Comparison of ENCODE assay signal across 11 cellular contexts in genomic region chr5:117131048-117131679, GRCh38.
DNase-seq lines count a peak whose midpoint lies in the region; ATAC-seq and TF ChIP-seq lines count a peak whose summit lies in the region.
"Had no signal": no experiment of that assay in that cellular context is flagged by ENCODE, and none has a peak within 500 bp of the region (broad histone marks: within the 10 kb centered on the region; RNA-seq: fewer than 3 reads in every experiment).

No MANE protein-coding gene starts in this region.

- ATAC-seq in GM18498 (IDR thresholded peaks at IDR 0.05; ENCODE audit: unreplicated experiment): peak; percentile 98
- ATAC-seq in GM21390 (IDR thresholded peaks at IDR 0.05; ENCODE audit: unreplicated experiment): peak; percentile 82
- ATAC-seq in HG03097 (IDR thresholded peaks at IDR 0.05; ENCODE audit: low FRiP score, unreplicated experiment): peak; percentile 81
- ATAC-seq in heart right ventricle: no peak
- ATAC-seq: activated T-cell treated with anti-CD3 and anti-CD28 coated beads, Interleukin-2, amount 50 U/mL, for 4 hours had no signal

- no peaks in the 10 kb centered on the region for H3K27me3 ChIP-seq in heart right ventricle
- no peaks in the 10 kb centered on the region for H3K27me3 ChIP-seq in testis
- H3K27me3 ChIP-seq: colonic mucosa had no signal

- H3K9me3 ChIP-seq in heart right ventricle (peaks cover 0 to 7% (median 0%) of the 10 kb centered on the region in 11 donors), testis (no peaks in the 10 kb centered on the region)
- H3K9me3 ChIP-seq: colonic mucosa had no signal

- TF ChIP-seq CTCF in heart right ventricle (IDR thresholded peaks at IDR 0.05) (no peak), testis (IDR thresholded peaks at IDR 0.05) (no peak)

- intact Hi-C loops in heart right ventricle (cut with DNase I): loop anchor here in 2 of 10 donors (5.0 to 10.0 kb wide), 4 partner anchors 49 to 186 kb away; no protein-coding TSS in a partner anchor
- intact Hi-C loops in testis (cut with DNase I; ENCODE audit: low total_unique reads): no loop called here

- TF ChIP-seq POLR2A in testis (IDR thresholded peaks at IDR 0.05): no peak

- H3K27ac ChIP-seq in heart right ventricle (no peak overlapping the region), testis (no peak overlapping the region)
- H3K27ac ChIP-seq: colonic mucosa had no signal

- 47 to 57% methylated on average over 3 of the region's 3 CpGs for WGBS in heart right ventricle, 2 donors
- 73 to 75% methylated on average over 3 of the region's 3 CpGs for WGBS in testis, 2 donors

- peak; percentile 5 for DNase-seq in SK-N-DZ (ENCODE audit: low spot score)
- DNase-seq in activated effector memory CD4-positive, alpha-beta T cell treated with Interleukin-2 at 50 U/mL for 16 hours: no peak
- no peak for DNase-seq in heart right ventricle
- no peak for DNase-seq in NOMO-1 treated with DMSO at 0.1 percent for 48 hours (lab: John Stamatoyannopoulos, UW; ENCODE audit: unreplicated experiment)
- no peak for DNase-seq in testis
- DNase-seq: activated T-cell treated with anti-CD3 and anti-CD28 coated beads, Interleukin-2, amount 50 U/mL, for 4 hours; colonic mucosa; NCI-H2107 had no signal

- peaks cover 0 to 15% (median 0%) of the 10 kb centered on the region in 9 donors for H3K4me1 ChIP-seq in heart right ventricle
- no peaks in the 10 kb centered on the region for H3K4me1 ChIP-seq in testis
- H3K4me1 ChIP-seq: colonic mucosa had no signal

- H3K36me3 ChIP-seq in heart right ventricle (no peaks in the 10 kb centered on the region), testis (ENCODE audit: low read depth, missing control alignments) (no peaks in the 10 kb centered on the region)
- H3K36me3 ChIP-seq: colonic mucosa had no signal

- no peak overlapping the region for H3K4me3 ChIP-seq in heart right ventricle
- no peak overlapping the region for H3K4me3 ChIP-seq in testis
- H3K4me3 ChIP-seq: colonic mucosa had no signal

Comparison
In these comparisons a context has a peak if more than half of its experiments do, and no peak if none do; other contexts are left out.
1. ATAC-seq: peak in GM18498 (single experiment), GM21390 (single experiment) and HG03097 (single experiment); none in heart right ventricle (0 of 8).